1 cellular context compared by ENCODE assay signal in the genomic region with DNA sequence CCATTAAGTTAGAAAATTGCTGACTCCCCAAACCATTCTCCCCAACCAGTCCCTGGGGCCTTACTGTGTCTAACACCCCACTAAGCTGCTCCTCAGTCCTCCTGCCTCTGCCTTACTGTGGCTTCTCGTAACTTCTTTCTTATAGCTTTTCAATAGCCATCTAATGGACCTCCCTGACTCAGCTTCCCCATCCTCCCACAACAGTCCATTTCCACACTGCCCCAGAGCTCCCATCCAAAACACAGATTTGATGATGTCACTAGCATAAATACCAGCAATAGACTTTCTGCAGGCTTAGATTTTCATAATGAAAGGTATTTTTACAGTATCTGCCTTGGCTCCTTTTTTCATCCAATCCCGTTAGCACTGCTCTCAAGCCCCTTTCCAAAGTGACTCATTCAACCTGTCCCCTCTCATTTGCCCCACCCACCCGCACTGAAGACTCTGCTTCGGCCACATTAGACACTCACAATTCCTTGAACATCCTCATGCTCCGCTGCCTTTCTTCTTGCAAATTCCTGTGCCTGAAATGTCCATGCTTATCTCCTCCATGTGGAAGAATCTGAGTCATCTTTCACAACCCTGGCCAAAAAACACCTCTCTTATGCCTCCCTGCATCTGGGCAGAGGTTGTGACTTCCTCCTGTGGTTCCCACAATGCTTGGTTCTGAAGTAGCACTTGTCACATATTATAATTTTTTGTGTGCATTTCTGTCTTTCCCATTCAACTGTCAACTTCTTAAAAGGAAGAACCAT.
A peak's percentile ranks its signal among the peaks of the same experiment; 100 is the strongest.
TF ChIP-seq lines count a peak whose summit lies in the region.

No MANE protein-coding gene starts in this region.

TF ChIP-seq in HEK293, 187 proteins besides CTCF, POLR2A, EP300 and RAD21:
- TF ChIP-seq, protein P1, sequence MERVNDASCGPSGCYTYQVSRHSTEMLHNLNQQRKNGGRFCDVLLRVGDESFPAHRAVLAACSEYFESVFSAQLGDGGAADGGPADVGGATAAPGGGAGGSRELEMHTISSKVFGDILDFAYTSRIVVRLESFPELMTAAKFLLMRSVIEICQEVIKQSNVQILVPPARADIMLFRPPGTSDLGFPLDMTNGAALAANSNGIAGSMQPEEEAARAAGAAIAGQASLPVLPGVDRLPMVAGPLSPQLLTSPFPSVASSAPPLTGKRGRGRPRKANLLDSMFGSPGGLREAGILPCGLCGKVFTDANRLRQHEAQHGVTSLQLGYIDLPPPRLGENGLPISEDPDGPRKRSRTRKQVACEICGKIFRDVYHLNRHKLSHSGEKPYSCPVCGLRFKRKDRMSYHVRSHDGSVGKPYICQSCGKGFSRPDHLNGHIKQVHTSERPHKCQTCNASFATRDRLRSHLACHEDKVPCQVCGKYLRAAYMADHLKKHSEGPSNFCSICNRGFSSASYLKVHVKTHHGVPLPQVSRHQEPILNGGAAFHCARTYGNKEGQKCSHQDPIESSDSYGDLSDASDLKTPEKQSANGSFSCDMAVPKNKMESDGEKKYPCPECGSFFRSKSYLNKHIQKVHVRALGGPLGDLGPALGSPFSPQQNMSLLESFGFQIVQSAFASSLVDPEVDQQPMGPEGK (tag by site-specific recombination; IDR thresholded peaks at IDR 0.05): no peak
- TF ChIP-seq WT1 (tag by site-specific recombination; IDR thresholded peaks at IDR 0.05): peak; percentile 26; the same call in 1 of the 2 replicates
- TF ChIP-seq, protein P2, sequence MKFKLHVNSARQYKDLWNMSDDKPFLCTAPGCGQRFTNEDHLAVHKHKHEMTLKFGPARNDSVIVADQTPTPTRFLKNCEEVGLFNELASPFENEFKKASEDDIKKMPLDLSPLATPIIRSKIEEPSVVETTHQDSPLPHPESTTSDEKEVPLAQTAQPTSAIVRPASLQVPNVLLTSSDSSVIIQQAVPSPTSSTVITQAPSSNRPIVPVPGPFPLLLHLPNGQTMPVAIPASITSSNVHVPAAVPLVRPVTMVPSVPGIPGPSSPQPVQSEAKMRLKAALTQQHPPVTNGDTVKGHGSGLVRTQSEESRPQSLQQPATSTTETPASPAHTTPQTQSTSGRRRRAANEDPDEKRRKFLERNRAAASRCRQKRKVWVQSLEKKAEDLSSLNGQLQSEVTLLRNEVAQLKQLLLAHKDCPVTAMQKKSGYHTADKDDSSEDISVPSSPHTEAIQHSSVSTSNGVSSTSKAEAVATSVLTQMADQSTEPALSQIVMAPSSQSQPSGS (tag by site-specific recombination; IDR thresholded peaks at IDR 0.05; ENCODE audit: low read depth): peak; percentile 44; the same call in 1 of the 2 replicates
